1 cellular context compared by ENCODE assay signal in the genomic region with DNA sequence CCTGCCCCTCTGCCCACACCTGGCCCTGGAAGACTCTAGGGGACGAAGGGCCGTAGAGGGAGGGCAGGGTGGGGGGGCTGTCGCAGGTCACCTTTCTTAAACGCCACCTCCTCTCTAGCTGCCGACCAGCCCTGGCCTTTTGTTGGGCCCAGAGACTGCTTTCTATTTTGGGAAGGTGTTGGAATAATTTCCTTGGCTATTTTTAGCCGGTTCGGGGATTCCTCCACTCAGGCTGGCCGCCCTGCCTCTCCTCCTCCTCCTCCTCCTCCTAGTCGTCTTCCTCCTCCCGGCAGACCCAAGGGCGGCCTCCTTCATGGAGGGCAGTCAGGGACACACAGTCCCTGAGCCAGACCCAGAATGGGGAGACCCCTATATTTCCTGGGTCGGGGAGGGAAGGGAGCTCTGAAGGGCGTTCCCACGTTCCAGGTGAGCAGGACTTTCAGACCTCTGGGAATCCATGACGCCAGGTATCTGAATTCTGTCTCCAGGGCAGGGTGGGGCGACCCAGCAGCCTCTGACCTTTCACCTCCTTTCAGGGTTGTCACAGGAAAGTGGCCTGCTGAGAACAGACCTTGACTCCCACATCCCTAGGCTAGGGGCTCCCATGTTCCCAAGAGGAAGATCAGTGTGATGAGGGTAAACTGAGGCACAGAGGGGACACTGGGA.
TF ChIP-seq lines count a peak whose summit lies in the region.

No MANE protein-coding gene starts in this region.

TF ChIP-seq in IMR-90, 13 proteins besides CTCF, POLR2A, EP300 and RAD21 (continued from another document):
- TF ChIP-seq SMC3 (IDR thresholded peaks at IDR 0.05; ENCODE audit: low read depth, low read length): no peak
TF ChIP-seq in IMR-90: peak in this region for 0.
